Comparison of ENCODE assay signal across 15 cellular contexts in genomic region chr15:38530113-38530512, GRCh38. TPM values are rescaled to one million over a fixed set of nuclear protein-coding genes. Genes with fewer than 3 reads are reported as not detected.
A peak's percentile ranks its signal among the peaks of the same experiment; 100 is the strongest.
DNase-seq lines count a peak whose midpoint lies in the region; ATAC-seq and TF ChIP-seq lines count a peak whose summit lies in the region.
"Had no signal": no experiment of that assay in that cellular context is flagged by ENCODE, and none has a peak within 500 bp of the region (broad histone marks: within the 10 kb centered on the region; RNA-seq: fewer than 3 reads in every experiment).

No MANE protein-coding gene starts in this region.

- peak; percentile 54 for ATAC-seq in GM21390 (IDR thresholded peaks at IDR 0.05; ENCODE audit: unreplicated experiment)
- ATAC-seq: left cardiac atrium had no signal

- no peaks in the 10 kb centered on the region for H3K36me3 ChIP-seq in BE2C
- H3K36me3 ChIP-seq: SJCRH30, uterus had no signal

- in situ Hi-C loops in Caki2 (cut with HindIII; ENCODE audit: low pct_unique_long_range_greater_than_20kb, low sequenced_read_pairs), result no loop called here

- H3K4me3 Mint-ChIP-seq in T-helper 1 cell treated with Interleukin-12 subunit alpha and Interleukin-12 subunit beta and Interleukin-4 antibody, amounts not matched to agents 30 μg/mL and 1 μg/mL, for 36 hours, result peak overlapping the region; percentile 13

- no peaks in the 10 kb centered on the region for H3K9me3 ChIP-seq in BE2C
- H3K9me3 ChIP-seq: BLaER1 treated with 17β-estradiol and CSF1 and Interleukin-3, amounts not matched to agents 10 nM and 100 nM; SJCRH30; uterus had no signal

- peak; percentile 43 for DNase-seq in Caki2 (ENCODE audit: low read depth)
- DNase-seq in glomerular visceral epithelial cell (ENCODE audit: extremely low spot score), result peak; percentile 8
- no peak for DNase-seq in BE2C
- DNase-seq in NCI-H748 treated with DMSO at 0.1 percent for 48 hours (lab: John Stamatoyannopoulos, UW), result no peak
- DNase-seq in globus pallidus (ENCODE audit: low spot score), result no peak
- DNase-seq in activated CD4-positive, CD25-positive, alpha-beta regulatory T cell (lab: John Stamatoyannopoulos, UW), result no peak
- DNase-seq: left cardiac atrium, NCI-H345, SJCRH30, uterus had no signal

- 0 out of 2 replicates have a peak, but pooled peaks cover 4% of the 10 kb centered on the region for H3K27me3 ChIP-seq in BE2C
- H3K27me3 ChIP-seq: BLaER1 treated with 17β-estradiol and CSF1 and Interleukin-3, amounts not matched to agents 10 nM and 100 nM; uterus had no signal

- peak overlapping the region; percentile 62 for H3K27ac Mint-ChIP-seq in T-helper 1 cell treated with Interleukin-12 subunit alpha and Interleukin-12 subunit beta and Interleukin-4 antibody, amounts not matched to agents 30 μg/mL and 1 μg/mL, for 36 hours

- H3K9me3 Mint-ChIP-seq in T-helper 1 cell treated with Interleukin-12 subunit alpha and Interleukin-12 subunit beta and Interleukin-4 antibody, amounts not matched to agents 30 μg/mL and 1 μg/mL, for 36 hours, result no peaks in the 10 kb centered on the region

- H3K4me1 ChIP-seq in BE2C, result no peaks in the 10 kb centered on the region
- H3K4me1 ChIP-seq: BLaER1 treated with 17β-estradiol and CSF1 and Interleukin-3, amounts not matched to agents 10 nM and 100 nM; parathyroid adenoma; uterus had no signal

- H3K4me1 Mint-ChIP-seq in T-helper 1 cell treated with Interleukin-12 subunit alpha and Interleukin-12 subunit beta and Interleukin-4 antibody, amounts not matched to agents 30 μg/mL and 1 μg/mL, for 36 hours (ENCODE audit: low read depth), result peaks cover 71% of the 10 kb centered on the region

- no peaks in the 10 kb centered on the region for H3K27me3 Mint-ChIP-seq in T-helper 1 cell treated with Interleukin-12 subunit alpha and Interleukin-12 subunit beta and Interleukin-4 antibody, amounts not matched to agents 30 μg/mL and 1 μg/mL, for 36 hours (ENCODE audit: low read depth)

- H3K36me3 Mint-ChIP-seq in T-helper 1 cell treated with Interleukin-12 subunit alpha and Interleukin-12 subunit beta and Interleukin-4 antibody, amounts not matched to agents 30 μg/mL and 1 μg/mL, for 36 hours (ENCODE audit: low read depth), result peaks cover 76% of the 10 kb centered on the region

- H3K4me3 ChIP-seq in BE2C (ENCODE audit: low read depth, low read length), result no peak overlapping the region
- H3K4me3 ChIP-seq: BLaER1 treated with 17β-estradiol and CSF1 and Interleukin-3, amounts not matched to agents 10 nM and 100 nM; SJCRH30; uterus had no signal

- TF ChIP-seq CTCF in BE2C (IDR thresholded peaks at IDR 0.05; ENCODE audit: low read depth, low read length), result no peak

RNA-seq across cellular contexts. Expression of gene RASGRP1, which starts 34.5 kb away (rescaled TPM):
- total RNA-seq in Caki2 (2014; rRNA removed; shearing (Covaris generic); ENCODE audit: low replicate concordance), result 0.30 and 2.5 TPM in 2 replicates
- 1.6 TPM for polyA plus RNA-seq in BE2C (2012; ENCODE audit: insufficient read depth, insufficient read length, low read depth)
- total RNA-seq: fibroblast of lung had no signal

Comparison
In these comparisons a context has a peak if more than half of its experiments do, and no peak if none do; other contexts are left out.
1. DNase-seq: peak in Caki2 (single experiment) and glomerular visceral epithelial cell (single experiment); none in BE2C (single experiment), NCI-H748 treated with DMSO at 0.1 percent for 48 hours (single experiment), globus pallidus (single experiment) and activated CD4-positive, CD25-positive, alpha-beta regulatory T cell (0 of 4).